In the genomic region with DNA sequence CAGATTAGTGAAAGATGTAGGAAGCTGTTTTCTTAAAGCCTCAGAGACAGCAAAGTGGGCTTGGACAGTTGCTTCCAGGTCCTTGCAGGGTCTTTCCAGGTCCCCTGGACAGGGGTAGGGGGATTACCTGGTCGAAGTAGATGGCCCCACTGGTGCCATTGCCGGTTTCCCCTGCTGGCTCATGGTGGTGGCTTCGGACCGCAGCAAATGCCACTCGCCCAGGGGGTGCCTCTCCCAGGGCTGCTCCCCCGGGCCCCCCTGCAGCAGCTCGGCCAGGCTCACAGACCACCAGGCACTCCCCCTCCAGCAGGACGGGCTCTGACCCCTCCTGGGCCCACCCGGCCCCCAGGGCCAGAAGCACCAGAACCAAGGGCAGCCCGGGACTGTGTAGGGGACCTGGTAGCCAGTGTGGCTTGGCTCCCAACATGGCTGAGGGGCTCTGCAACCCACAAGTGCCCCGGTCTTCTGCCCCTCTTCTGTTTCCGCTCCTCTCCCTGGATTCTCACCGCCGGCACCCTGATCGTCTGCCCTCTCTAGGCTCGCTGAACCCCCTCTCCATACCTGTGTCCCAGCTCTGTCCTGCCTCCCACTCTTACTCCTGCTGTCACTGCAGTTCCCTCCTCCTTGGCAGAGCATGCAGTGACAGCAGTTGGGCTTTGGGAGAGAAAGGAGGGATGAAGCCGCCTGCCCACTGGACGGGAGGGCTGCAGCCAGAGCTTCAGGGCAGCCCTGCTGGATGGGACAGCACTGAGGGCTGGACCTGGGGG, we compare ENCODE assay signal across 8 cellular contexts. TPM values are rescaled to one million over a fixed set of nuclear protein-coding genes. Genes with fewer than 3 reads are reported as not detected.
DNase-seq lines count a peak whose midpoint lies in the region; ATAC-seq and TF ChIP-seq lines count a peak whose summit lies in the region.

No MANE protein-coding gene starts in this region.

- no peak for ATAC-seq in HG03469 (IDR thresholded peaks at IDR 0.05; ENCODE audit: unreplicated experiment)

- TF ChIP-seq CTCF in Caco-2 (IDR thresholded peaks at IDR 0.05; ENCODE audit: insufficient read depth in 1 of 2, low read depth in 1 of 2, low read length in 1 of 2, severe bottlenecking in 1 of 2, unreplicated experiment in 1 of 2): no peak
- TF ChIP-seq CTCF in PC-9 (conservative IDR thresholded peaks at IDR 0.05): no peak
- TF ChIP-seq CTCF in ovary (IDR thresholded peaks at IDR 0.05): no peak

- H3K27me3 ChIP-seq in Caco-2 (replicated peaks; ENCODE audit: control insufficient read depth, insufficient read depth, low read length) (no peaks in the 10 kb centered on the region), PC-9 (ENCODE audit: insufficient read depth, low read depth) (no peaks in the 10 kb centered on the region), endocrine pancreas (ENCODE audit: control insufficient read depth, insufficient read depth, low read length) (no peaks in the 10 kb centered on the region), ovary (no peaks in the 10 kb centered on the region)

- no peaks in the 10 kb centered on the region for H3K9me2 ChIP-seq in PC-9 (ENCODE audit: insufficient read depth)

- peaks cover 23% of the 10 kb centered on the region; the same call in 1 of the 2 replicates for H3F3A ChIP-seq in PC-9 (ENCODE audit: insufficient read depth, low read depth)

- H2AFZ ChIP-seq in PC-9: no peak overlapping the region

- peak overlapping the region; percentile 83 for H3K4me2 ChIP-seq in PC-9

- BruUV-seq in Caco-2 (replicated peaks; lab: Mats Ljungman, UMichigan): no TSS peak
- no TSS peak for BruUV-seq in PC-9 (replicated peaks; lab: Mats Ljungman, UMichigan)

- peaks cover 3% of the 10 kb centered on the region; the same call in 1 of the 2 replicates for H3K36me3 ChIP-seq in Caco-2 (ENCODE audit: control insufficient read depth, insufficient read depth, low read length)
- no peaks in the 10 kb centered on the region for H3K36me3 ChIP-seq in PC-9 (ENCODE audit: low read depth)
- no peaks in the 10 kb centered on the region for H3K36me3 ChIP-seq in endocrine pancreas (ENCODE audit: control insufficient read depth, insufficient read depth, low read length)
- no peaks in the 10 kb centered on the region for H3K36me3 ChIP-seq in ovary

- H3K27ac ChIP-seq in PC-9: no peak overlapping the region
- peak overlapping the region; percentile 92 to 99 for H3K27ac ChIP-seq in ovary

- peak overlapping the region; percentile 78 for H3K4me3 Mint-ChIP-seq in Caco-2 (ENCODE audit: unreplicated experiment)

- H3K9me3 Mint-ChIP-seq in Caco-2 (ENCODE audit: unreplicated experiment): no peaks in the 10 kb centered on the region

- peaks cover 39% of the 10 kb centered on the region for H3K4me1 Mint-ChIP-seq in Caco-2 (ENCODE audit: low read depth, unreplicated experiment)

- no peaks in the 10 kb centered on the region for H3K9me3 ChIP-seq in Caco-2
- H3K9me3 ChIP-seq in PC-9 (ENCODE audit: insufficient read depth, low read depth): no peaks in the 10 kb centered on the region
- H3K9me3 ChIP-seq in endocrine pancreas (ENCODE audit: control insufficient read depth, low read length): no peaks in the 10 kb centered on the region
- no peaks in the 10 kb centered on the region for H3K9me3 ChIP-seq in ovary

- no peaks in the 10 kb centered on the region for H3K27me3 Mint-ChIP-seq in Caco-2 (ENCODE audit: insufficient read depth, unreplicated experiment)

- peak overlapping the region; percentile 34 for H3K9ac ChIP-seq in endocrine pancreas (ENCODE audit: control insufficient read depth, insufficient read depth, low read length)

- no peak for DNase-seq in Caco-2
- no peak for DNase-seq in PC-9
- peak; percentile 28 to 55 (median 48) for DNase-seq in ovary
- no peak for DNase-seq in NCI-H1417 (lab: John Stamatoyannopoulos, UW)
- no peak for DNase-seq in Ammon's horn (ENCODE audit: low spot score)
- no peak for DNase-seq in DMS114 treated with DMSO at 0.1 percent for 48 hours (lab: John Stamatoyannopoulos, UW; ENCODE audit: unreplicated experiment)

- intact Hi-C loops in Caco-2 (cut with micrococcal nuclease; ENCODE audit: unreplicated experiment) (no loop called here), PC-9 (cut with micrococcal nuclease; ENCODE audit: unreplicated experiment) (no loop called here), ovary (cut with DNase I) (loop anchor here in 1 of 4 donors (1.0 kb wide), 1 partner anchor 61 kb away; the partner anchor contains the start of gene NFATC4)

- peaks cover 15% of the 10 kb centered on the region for H3K36me3 Mint-ChIP-seq in Caco-2 (ENCODE audit: insufficient read depth, unreplicated experiment)

- no peak for TF ChIP-seq EP300 in ovary (IDR thresholded peaks at IDR 0.05)

- H3K27ac Mint-ChIP-seq in Caco-2 (ENCODE audit: unreplicated experiment): peak overlapping the region; percentile 85

- no peak for TF ChIP-seq POLR2A in ovary (IDR thresholded peaks at IDR 0.05)

- 0 out of 2 replicates have a peak, but pooled peaks cover 4% of the 10 kb centered on the region for H4K20me1 ChIP-seq in PC-9 (ENCODE audit: insufficient read depth)

- CTCF ChIA-PET in Caco-2 (lab: Charles Lee): interaction anchor here (3.7 kb wide), 1 partner anchor 63 kb away, joined by 111 read pairs; no protein-coding TSS in a partner anchor
- CTCF ChIA-PET in PC-9 (lab: Charles Lee): interaction anchor here (0.5 kb wide), 1 partner anchor 10 kb away, joined by 4 read pairs; no protein-coding TSS in a partner anchor

- 86 to 93% (median 89%) methylated on average over 11 to 18 of the region's 18 CpGs for WGBS in ovary, 3 donors

- H3K79me2 ChIP-seq in PC-9 (ENCODE audit: low read depth): peaks cover 14% of the 10 kb centered on the region

- POLR2A ChIA-PET in Caco-2 (lab: Charles Lee): interaction anchor here (1.6 kb wide), 1 partner anchor 187 kb away, joined by 6 read pairs; the partner anchor contains the start of gene TINF2
- POLR2A ChIA-PET in PC-9 (lab: Charles Lee; ENCODE audit: unreplicated experiment): no interaction called here

- H3K4me1 ChIP-seq in Caco-2: peaks cover 68% of the 10 kb centered on the region
- H3K4me1 ChIP-seq in PC-9 (replicated peaks; ENCODE audit: insufficient read depth): peaks cover 28% of the 10 kb centered on the region
- no peaks in the 10 kb centered on the region for H3K4me1 ChIP-seq in endocrine pancreas (ENCODE audit: control insufficient read depth, insufficient read depth, low read length)
- peaks cover 15% of the 10 kb centered on the region for H3K4me1 ChIP-seq in ovary (ENCODE audit: insufficient read depth)

- H3K4me3 ChIP-seq in Caco-2 (ENCODE audit: low read depth, low read length): no peak overlapping the region
- H3K4me3 ChIP-seq in PC-9: peak overlapping the region; percentile 64; the same call in 1 of the 2 replicates
- no peak overlapping the region for H3K4me3 ChIP-seq in endocrine pancreas (ENCODE audit: control insufficient read depth, insufficient read depth, low read length)
- H3K4me3 ChIP-seq in ovary: peak overlapping the region; percentile 71

RNA-seq across cellular contexts. Expression of gene CBLN3, which starts 0.7 kb away (rescaled TPM):
- total RNA-seq in Caco-2 (2022) (1.1 and 1.4 TPM in 2 replicates), PC-9 (2021) (7.6 and 8.3 TPM in 2 replicates), ovary (10 to 100 TPM in 1 of 7 donors, 1 to 10 TPM in 6; 2.0 to 10.5 (median 4.7) TPM)
- 1 to 10 TPM; 5.8 to 7.5 TPM for polyA plus RNA-seq in ovary

RNA-seq across cellular contexts. Expression of gene KHNYN, which starts 0.9 kb away (rescaled TPM):
- total RNA-seq in Caco-2 (2022): 50.0 and 50.5 TPM in 2 replicates
- 51.5 and 53.4 TPM in 2 replicates for total RNA-seq in PC-9 (2021)
- 10 to 100 TPM; 41.1 to 84.8 (median 67.8) TPM for total RNA-seq in ovary
- polyA plus RNA-seq in ovary: 10 to 100 TPM; 35.1 to 44.4 TPM

RNA-seq across cellular contexts. Expression of gene SDR39U1, which starts 13.8 kb away (rescaled TPM):
- total RNA-seq in Caco-2 (2022): 44.1 and 45.8 TPM in 2 replicates
- total RNA-seq in PC-9 (2021): 14.8 and 17.2 TPM in 2 replicates
- 10 to 100 TPM; 46.2 to 68.8 (median 62.4) TPM for total RNA-seq in ovary
- 10 to 100 TPM; 33.4 to 65.7 TPM for polyA plus RNA-seq in ovary

RNA-seq across cellular contexts. Expression of gene NYNRIN, which starts 30.0 kb away (rescaled TPM):
- 5.9 and 6.1 TPM in 2 replicates for total RNA-seq in Caco-2 (2022)
- total RNA-seq in PC-9 (2021): 15.1 and 17.7 TPM in 2 replicates
- 10 to 100 TPM; 22.5 to 76.0 (median 63.6) TPM for total RNA-seq in ovary
- 10 to 100 TPM; 22.0 to 26.2 TPM for polyA plus RNA-seq in ovary

Comparison
In these comparisons a context has a peak if more than half of its experiments do, and no peak if none do; other contexts are left out.
1. DNase-seq: peak in ovary (5 of 5); none in Caco-2 (0 of 2), PC-9 (0 of 2), NCI-H1417 (0 of 3), Ammon's horn (single experiment) and DMS114 treated with DMSO at 0.1 percent for 48 hours (single experiment).
2. H3K4me3 ChIP-seq: peak in PC-9 (single experiment) and ovary (single experiment); none in Caco-2 (single experiment) and endocrine pancreas (single experiment).